Comparison of ENCODE assay signal across 1 cellular context in genomic region chr4:87006531-87007344, GRCh38.
TF ChIP-seq lines count a peak whose summit lies in the region.

No MANE protein-coding gene starts in this region.

TF ChIP-seq in HepG2, 621 proteins besides CTCF, POLR2A, EP300 and RAD21 (continued from another document and continues in another):
- TF ChIP-seq ZNF460 (CRISPR knock-in tag; IDR thresholded peaks at IDR 0.05; ENCODE audit: borderline replicate concordance) (peak; percentile 5; the same call in 1 of the 2 replicates), RBAK (CRISPR knock-in tag; IDR thresholded peaks at IDR 0.05) (no peak), ZBTB38 (CRISPR knock-in tag; IDR thresholded peaks at IDR 0.05) (no peak; the same call in 1 of the 2 replicates), ZNF263 (CRISPR knock-in tag; IDR thresholded peaks at IDR 0.05) (no peak), PAF1 (CRISPR knock-in tag; IDR thresholded peaks at IDR 0.05) (no peak), REPIN1 (CRISPR knock-in tag; IDR thresholded peaks at IDR 0.05; ENCODE audit: borderline replicate concordance, low read depth) (peak; percentile 56), MTF2 (CRISPR knock-in tag; IDR thresholded peaks at IDR 0.05; ENCODE audit: borderline replicate concordance) (peak; percentile 23; the same call in 1 of the 2 replicates), GATAD2A (CRISPR knock-in tag; IDR thresholded peaks at IDR 0.05) (peak; percentile 71), KDM6A (CRISPR knock-in tag; IDR thresholded peaks at IDR 0.05; ENCODE audit: low read depth) (no peak), NFE2L1 (CRISPR knock-in tag; IDR thresholded peaks at IDR 0.05; ENCODE audit: borderline replicate concordance) (no peak), IRX3 (CRISPR knock-in tag; IDR thresholded peaks at IDR 0.05; ENCODE audit: borderline replicate concordance, low read depth) (no peak), FOXK1 (CRISPR knock-in tag; IDR thresholded peaks at IDR 0.05; ENCODE audit: borderline replicate concordance, low read depth) (peak; percentile 71; the same call in 1 of the 2 replicates), ARID4A (CRISPR knock-in tag; IDR thresholded peaks at IDR 0.05; ENCODE audit: borderline replicate concordance) (peak; percentile 81; the same call in 1 of the 2 replicates), NCOR1 (IDR thresholded peaks at IDR 0.05; ENCODE audit: borderline replicate concordance, low read length) (peak; percentile 59; the same call in 1 of the 2 replicates), GPN1 (CRISPR knock-in tag; IDR thresholded peaks at IDR 0.05; ENCODE audit: borderline replicate concordance) (no peak), ZZZ3 (CRISPR knock-in tag; IDR thresholded peaks at IDR 0.05; ENCODE audit: borderline replicate concordance) (0 out of 2 replicates have a peak, but pooled peaks have one; percentile 31), ZBTB21 (CRISPR knock-in tag; IDR thresholded peaks at IDR 0.05) (no peak), ARID2 (CRISPR knock-in tag; IDR thresholded peaks at IDR 0.05; ENCODE audit: borderline replicate concordance) (no peak), ZSCAN29 (CRISPR knock-in tag; conservative IDR thresholded peaks at IDR 0.05) (no peak; the same call in 1 of the 2 replicates), TRIM24 (CRISPR knock-in tag; IDR thresholded peaks at IDR 0.05) (no peak), ZNF841 (CRISPR knock-in tag; IDR thresholded peaks at IDR 0.05; ENCODE audit: borderline replicate concordance) (peak; percentile 75), HNF4A (CRISPR knock-in tag; IDR thresholded peaks at IDR 0.05) (no peak), CAMTA2 (CRISPR knock-in tag; IDR thresholded peaks at IDR 0.05; ENCODE audit: borderline replicate concordance) (no peak), ZNF12 (CRISPR knock-in tag; IDR thresholded peaks at IDR 0.05) (no peak), KLF6 (CRISPR knock-in tag; IDR thresholded peaks at IDR 0.05) (peak; percentile 80; the same call in 1 of the 2 replicates), FOXM1 (CRISPR knock-in tag; IDR thresholded peaks at IDR 0.05) (no peak), ZNF879 (CRISPR knock-in tag; IDR thresholded peaks at IDR 0.05) (no peak), ZNF883 (CRISPR knock-in tag; IDR thresholded peaks at IDR 0.05; ENCODE audit: not compliant biosample characterization) (peak; percentile 84), MTA3 (CRISPR knock-in tag; IDR thresholded peaks at IDR 0.05) (no peak), ZNF441 (CRISPR knock-in tag; IDR thresholded peaks at IDR 0.05; ENCODE audit: borderline replicate concordance) (no peak), HNF4G (IDR thresholded peaks at IDR 0.05; ENCODE audit: borderline replicate concordance, low read depth, low read length) (no peak), HNF4G (CRISPR knock-in tag; IDR thresholded peaks at IDR 0.05; ENCODE audit: borderline replicate concordance, low read depth) (peak; percentile 60; the same call in 1 of the 2 replicates), ZNF549 (CRISPR knock-in tag; IDR thresholded peaks at IDR 0.05) (no peak), HNRNPL (IDR thresholded peaks at IDR 0.05; ENCODE audit: low read depth, low read length) (peak; percentile 80; the same call in 1 of the 2 replicates), DMTF1 (CRISPR knock-in tag; IDR thresholded peaks at IDR 0.05) (peak; percentile 93; the same call in 1 of the 2 replicates), SP5 (CRISPR knock-in tag; IDR thresholded peaks at IDR 0.05; ENCODE audit: borderline replicate concordance, low read depth) (0 out of 2 replicates have a peak, but pooled peaks have one; percentile 14), ZKSCAN5 (CRISPR knock-in tag; IDR thresholded peaks at IDR 0.05) (no peak), ZNF614 (CRISPR knock-in tag; IDR thresholded peaks at IDR 0.05; ENCODE audit: borderline replicate concordance) (peak; percentile 83; the same call in 1 of the 2 replicates), NR3C1 (CRISPR knock-in tag; IDR thresholded peaks at IDR 0.05) (no peak), RCOR2 (CRISPR knock-in tag; IDR thresholded peaks at IDR 0.05) (no peak), GLMP (CRISPR knock-in tag; IDR thresholded peaks at IDR 0.05; ENCODE audit: borderline replicate concordance) (no peak), SAFB2 (CRISPR knock-in tag; IDR thresholded peaks at IDR 0.05; ENCODE audit: borderline replicate concordance, low read depth) (peak; percentile 34; the same call in 1 of the 2 replicates), ZNF484 (CRISPR knock-in tag; IDR thresholded peaks at IDR 0.05; ENCODE audit: borderline replicate concordance, low read depth) (no peak), PRMT3 (CRISPR knock-in tag; IDR thresholded peaks at IDR 0.05; ENCODE audit: borderline replicate concordance, low read depth) (peak; percentile 58; the same call in 1 of the 2 replicates), ELF3 (CRISPR knock-in tag; IDR thresholded peaks at IDR 0.05) (no peak; the same call in 1 of the 2 replicates), PTBP1 (IDR thresholded peaks at IDR 0.05; ENCODE audit: low read depth, low read length, poor library complexity, severe bottlenecking) (peak; percentile 88), CREM (IDR thresholded peaks at IDR 0.05) (peak; percentile 30; the same call in 1 of the 2 replicates), CREM (CRISPR knock-in tag; IDR thresholded peaks at IDR 0.05) (no peak), PPARG (CRISPR knock-in tag; conservative IDR thresholded peaks at IDR 0.05) (no peak), ZBTB49 (CRISPR knock-in tag; IDR thresholded peaks at IDR 0.05; ENCODE audit: borderline replicate concordance) (0 out of 2 replicates have a peak, but pooled peaks have one; percentile 16), ZSCAN9 (CRISPR knock-in tag; IDR thresholded peaks at IDR 0.05; ENCODE audit: borderline replicate concordance) (peak; percentile 55), JDP2 (CRISPR knock-in tag; IDR thresholded peaks at IDR 0.05; ENCODE audit: borderline replicate concordance) (no peak), SRSF4 (IDR thresholded peaks at IDR 0.05; ENCODE audit: low read depth, low read length, poor library complexity, severe bottlenecking) (no peak), ZNF546 (CRISPR knock-in tag; conservative IDR thresholded peaks at IDR 0.05) (peak; percentile 19; the same call in 1 of the 2 replicates), FOXA3 (CRISPR knock-in tag; IDR thresholded peaks at IDR 0.05) (0 out of 2 replicates have a peak, but pooled peaks have one; percentile 38), KDM1A (CRISPR knock-in tag; IDR thresholded peaks at IDR 0.05) (no peak)
- TF ChIP-seq, protein P1, sequence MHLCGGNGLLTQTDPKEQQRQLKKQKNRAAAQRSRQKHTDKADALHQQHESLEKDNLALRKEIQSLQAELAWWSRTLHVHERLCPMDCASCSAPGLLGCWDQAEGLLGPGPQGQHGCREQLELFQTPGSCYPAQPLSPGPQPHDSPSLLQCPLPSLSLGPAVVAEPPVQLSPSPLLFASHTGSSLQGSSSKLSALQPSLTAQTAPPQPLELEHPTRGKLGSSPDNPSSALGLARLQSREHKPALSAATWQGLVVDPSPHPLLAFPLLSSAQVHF (CRISPR knock-in tag; IDR thresholded peaks at IDR 0.05) = peak; percentile 66
- TF ChIP-seq, protein P2, sequence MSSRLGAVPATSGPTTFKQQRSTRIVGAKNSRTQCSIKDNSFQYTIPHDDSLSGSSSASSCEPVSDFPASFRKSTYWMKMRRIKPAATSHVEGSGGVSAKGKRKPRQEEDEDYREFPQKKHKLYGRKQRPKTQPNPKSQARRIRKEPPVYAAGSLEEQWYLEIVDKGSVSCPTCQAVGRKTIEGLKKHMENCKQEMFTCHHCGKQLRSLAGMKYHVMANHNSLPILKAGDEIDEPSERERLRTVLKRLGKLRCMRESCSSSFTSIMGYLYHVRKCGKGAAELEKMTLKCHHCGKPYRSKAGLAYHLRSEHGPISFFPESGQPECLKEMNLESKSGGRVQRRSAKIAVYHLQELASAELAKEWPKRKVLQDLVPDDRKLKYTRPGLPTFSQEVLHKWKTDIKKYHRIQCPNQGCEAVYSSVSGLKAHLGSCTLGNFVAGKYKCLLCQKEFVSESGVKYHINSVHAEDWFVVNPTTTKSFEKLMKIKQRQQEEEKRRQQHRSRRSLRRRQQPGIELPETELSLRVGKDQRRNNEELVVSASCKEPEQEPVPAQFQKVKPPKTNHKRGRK (CRISPR knock-in tag; IDR thresholded peaks at IDR 0.05) = no peak
- TF ChIP-seq, protein P3, sequence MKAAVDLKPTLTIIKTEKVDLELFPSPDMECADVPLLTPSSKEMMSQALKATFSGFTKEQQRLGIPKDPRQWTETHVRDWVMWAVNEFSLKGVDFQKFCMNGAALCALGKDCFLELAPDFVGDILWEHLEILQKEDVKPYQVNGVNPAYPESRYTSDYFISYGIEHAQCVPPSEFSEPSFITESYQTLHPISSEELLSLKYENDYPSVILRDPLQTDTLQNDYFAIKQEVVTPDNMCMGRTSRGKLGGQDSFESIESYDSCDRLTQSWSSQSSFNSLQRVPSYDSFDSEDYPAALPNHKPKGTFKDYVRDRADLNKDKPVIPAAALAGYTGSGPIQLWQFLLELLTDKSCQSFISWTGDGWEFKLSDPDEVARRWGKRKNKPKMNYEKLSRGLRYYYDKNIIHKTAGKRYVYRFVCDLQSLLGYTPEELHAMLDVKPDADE (CRISPR knock-in tag; IDR thresholded peaks at IDR 0.05) = peak; percentile 86
- TF ChIP-seq, protein P4, sequence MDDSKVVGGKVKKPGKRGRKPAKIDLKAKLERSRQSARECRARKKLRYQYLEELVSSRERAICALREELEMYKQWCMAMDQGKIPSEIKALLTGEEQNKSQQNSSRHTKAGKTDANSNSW (CRISPR knock-in tag; IDR thresholded peaks at IDR 0.05; ENCODE audit: borderline replicate concordance) = 0 out of 2 replicates have a peak, but pooled peaks have one; percentile 42
- TF ChIP-seq, protein P5, sequence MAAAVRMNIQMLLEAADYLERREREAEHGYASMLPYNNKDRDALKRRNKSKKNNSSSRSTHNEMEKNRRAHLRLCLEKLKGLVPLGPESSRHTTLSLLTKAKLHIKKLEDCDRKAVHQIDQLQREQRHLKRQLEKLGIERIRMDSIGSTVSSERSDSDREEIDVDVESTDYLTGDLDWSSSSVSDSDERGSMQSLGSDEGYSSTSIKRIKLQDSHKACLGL (CRISPR knock-in tag; IDR thresholded peaks at IDR 0.05) = peak; percentile 62; the same call in 1 of the 2 replicates
